11 cellular contexts compared by ENCODE assay signal in the genomic region with DNA sequence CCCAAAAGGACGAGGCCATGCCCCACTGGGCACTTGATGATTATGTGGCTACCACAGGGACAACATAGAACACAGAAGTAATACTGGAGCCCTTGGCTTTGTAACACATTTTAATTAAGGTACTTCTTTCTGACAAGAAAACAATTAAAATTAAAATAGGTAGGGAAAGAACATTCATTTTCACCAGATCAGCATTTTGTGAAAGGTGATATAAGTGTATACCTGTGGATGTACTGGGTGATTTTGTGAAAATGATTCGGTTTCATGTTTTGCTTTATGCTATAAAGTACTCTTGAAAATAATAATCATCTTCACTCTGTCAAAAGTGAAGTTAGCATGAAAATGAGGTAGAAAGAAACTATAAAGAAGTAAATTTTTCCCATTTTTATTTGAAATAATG. TPM values are rescaled to one million over a fixed set of nuclear protein-coding genes. Genes with fewer than 3 reads are reported as not detected.
"Had no signal": no experiment of that assay in that cellular context is flagged by ENCODE, and none has a peak within 500 bp of the region (broad histone marks: within the 10 kb centered on the region; RNA-seq: fewer than 3 reads in every experiment).

No MANE protein-coding gene starts in this region.

- H3K36me3 ChIP-seq: HAP-1 had no signal

- ATAC-seq: HCT116 had no signal

- H3K4me3 ChIP-seq: GM23248, HAP-1 had no signal

- DNase-seq: GM23248, GOT3, H7, HFFc6, KG1 had no signal

- H2AFZ ChIP-seq: GM23248 had no signal

- H3K9me3 ChIP-seq: HAP-1 had no signal

- H3K9ac ChIP-seq: GM23248 had no signal

- H3K27ac ChIP-seq: GM23248, HL-60 had no signal

RNA-seq across cellular contexts. Expression of a gene that starts 0.9 kb away (rescaled TPM):
- total RNA-seq: GM23248, H4, H7, HT1080 had no signal
- polyA plus RNA-seq: GM23248, IgD-negative memory B cell had no signal

RNA-seq across cellular contexts. Expression of a gene that starts 21.7 kb away (rescaled TPM):
- total RNA-seq: GM23248, H4, H7, HFFc6, HT1080 had no signal
- polyA plus RNA-seq: GM23248, IgD-negative memory B cell had no signal

RNA-seq across cellular contexts. Expression of a gene that starts 37.8 kb away (rescaled TPM):
- total RNA-seq: GM23248, H4, H7, HFFc6, HT1080 had no signal
